15 cellular contexts compared by ENCODE assay signal in genomic region chr13:42035905-42036521, GRCh38. TPM values are rescaled to one million over a fixed set of nuclear protein-coding genes. Genes with fewer than 3 reads are reported as not detected.
A peak's percentile ranks its signal among the peaks of the same experiment; 100 is the strongest.
DNase-seq lines count a peak whose midpoint lies in the region; ATAC-seq, FAIRE-seq and TF ChIP-seq lines count a peak whose summit lies in the region.
"Had no signal": no experiment of that assay in that cellular context is flagged by ENCODE, and none has a peak within 500 bp of the region (broad histone marks: within the 10 kb centered on the region; RNA-seq: fewer than 3 reads in every experiment).

No MANE protein-coding gene starts in this region.

- no peak overlapping the region for H3K4ac ChIP-seq in mesenchymal stem cell (ENCODE audit: low read depth in 1 of 2, low read length in 2 of 2)

- DNase-seq in SK-N-SH (no peak), HEK293T (ENCODE audit: extremely low spot score) (no peak), GM12878 (ENCODE audit: low read depth, low spot score) (no peak), mesenchymal stem cell (no peak), COR-L47 (lab: John Stamatoyannopoulos, UW) (no peak), GDM1 (lab: John Stamatoyannopoulos, UW) (no peak)
- no peak for DNase-seq in activated T-cell treated with anti-CD3 and anti-CD28 coated beads, Interleukin-2, amount 50 U/mL, for 4 hours
- DNase-seq: CD8-positive, alpha-beta memory T cell; GOT3; H9; IMR-90; KG1 had no signal

- no peak overlapping the region for H3K14ac ChIP-seq in mesenchymal stem cell (ENCODE audit: low read length in 2 of 2)

- H3K27ac ChIP-seq in SK-N-SH (ENCODE audit: low read depth in 2 of 2, low read length in 1 of 2) (no peak overlapping the region), GM12878 (ENCODE audit: control insufficient read depth, insufficient read depth) (no peak overlapping the region), mesenchymal stem cell (ENCODE audit: low read length, poor library complexity, severe bottlenecking) (no peak overlapping the region)
- H3K27ac ChIP-seq: 22Rv1 had no signal

- CTCF ChIA-PET in SK-N-SH (lab: Yijun Ruan, JAX): interaction anchor here (1.0 kb wide), 1 partner anchor 229 kb away, joined by 3 read pairs; no protein-coding TSS in a partner anchor
- CTCF ChIA-PET in HEK293T (lab: Yijun Ruan, JAX): interaction anchor here (0.6 kb wide), 1 partner anchor 42 kb away, joined by 5 read pairs; no protein-coding TSS in a partner anchor
- CTCF ChIA-PET in GM12878 (lab: Yijun Ruan, JAX): interaction anchor here (0.9 to 1.3 kb wide), 3 partner anchors 13 to 368 kb away, joined by 3 read pairs; no protein-coding TSS in a partner anchor

- H2AFZ ChIP-seq in SK-N-SH (ENCODE audit: low read depth) (no peak overlapping the region), GM12878 (ENCODE audit: control insufficient read depth, low read depth, low read length) (no peak overlapping the region), mesenchymal stem cell (ENCODE audit: low read depth, low read length) (no peak overlapping the region)

- H3K4me3 Mint-ChIP-seq in activated T-cell treated with anti-CD3 and anti-CD28 coated beads, Interleukin-2, amount 50 U/mL, for 4 hours: no peak overlapping the region
- H3K4me3 Mint-ChIP-seq: CD14-positive monocyte; CD8-positive, alpha-beta memory T cell; H9 had no signal

- H3K4me2 ChIP-seq in SK-N-SH: no peak overlapping the region
- no peak overlapping the region for H3K4me2 ChIP-seq in GM12878 (ENCODE audit: control insufficient read depth, insufficient read depth)
- H3K4me2 ChIP-seq in mesenchymal stem cell (ENCODE audit: low read length, poor library complexity, severe bottlenecking): no peak overlapping the region

- intact Hi-C loops in GM12878 (cut with micrococcal nuclease; ENCODE audit: unreplicated experiment): no loop called here

- peaks cover 23% of the 10 kb centered on the region for H3F3A ChIP-seq in SK-N-SH (replicated peaks; ENCODE audit: insufficient read depth)

- POLR2A ChIA-PET in SK-N-SH (lab: Yijun Ruan, JAX) (no interaction called here), HEK293T (lab: Yijun Ruan, JAX) (no interaction called here), GM12878 (lab: Charles Lee) (no interaction called here)

- no peak overlapping the region for H2BK120ac ChIP-seq in mesenchymal stem cell (ENCODE audit: low read depth, low read length)

- no peak overlapping the region for H4K91ac ChIP-seq in mesenchymal stem cell (ENCODE audit: low read length)

- H3K4me3 ChIP-seq in SK-N-SH (ENCODE audit: low read depth in 2 of 2, low read length in 1 of 2) (no peak overlapping the region), GM12878 (no peak overlapping the region), mesenchymal stem cell (ENCODE audit: insufficient read depth in 1 of 2, low read depth in 1 of 2, low read length in 2 of 2) (no peak overlapping the region)

- H4K20me1 ChIP-seq in SK-N-SH (ENCODE audit: insufficient read depth) (no peaks in the 10 kb centered on the region), GM12878 (ENCODE audit: control insufficient read depth, insufficient read depth) (no peaks in the 10 kb centered on the region)

- no peak overlapping the region for H3K23ac ChIP-seq in mesenchymal stem cell (ENCODE audit: low read length in 2 of 2)

- no peaks in the 10 kb centered on the region for H3K27me3 Mint-ChIP-seq in activated T-cell treated with anti-CD3 and anti-CD28 coated beads, Interleukin-2, amount 50 U/mL, for 4 hours (ENCODE audit: low read depth)
- H3K27me3 Mint-ChIP-seq: CD8-positive, alpha-beta memory T cell had no signal

- H3K79me2 ChIP-seq in SK-N-SH (ENCODE audit: insufficient read depth): peaks cover under 1% of the 10 kb centered on the region; the same call in 1 of the 2 replicates
- H3K79me2 ChIP-seq in GM12878 (ENCODE audit: control insufficient read depth, insufficient read depth, low read length): peaks cover 2% of the 10 kb centered on the region

- no TSS peak for BruUV-seq in GM12878 (replicated peaks; lab: Mats Ljungman, UMichigan)

- peaks cover 9% of the 10 kb centered on the region for H3K4me1 Mint-ChIP-seq in activated T-cell treated with anti-CD3 and anti-CD28 coated beads, Interleukin-2, amount 50 U/mL, for 4 hours (ENCODE audit: low read depth)

- H3K36me3 Mint-ChIP-seq in activated T-cell treated with anti-CD3 and anti-CD28 coated beads, Interleukin-2, amount 50 U/mL, for 4 hours (ENCODE audit: insufficient read depth): no peaks in the 10 kb centered on the region

- H3K9me3 ChIP-seq in SK-N-SH (no peaks in the 10 kb centered on the region; the same call in 1 of the 2 replicates), GM12878 (replicated peaks; ENCODE audit: control insufficient read depth, insufficient read depth, low read length) (peaks cover 3% of the 10 kb centered on the region), mesenchymal stem cell (ENCODE audit: control insufficient read depth, low read length) (peaks cover 22% of the 10 kb centered on the region)

- SMC1A ChIA-PET in GM12878 (lab: Charles Lee; ENCODE audit: uncharacterized antibody, unreplicated experiment): no interaction called here

- no peaks in the 10 kb centered on the region for H3K79me1 ChIP-seq in mesenchymal stem cell (replicated peaks; ENCODE audit: low read length, poor library complexity, severe bottlenecking)

- no peak for ATAC-seq in SK-N-SH treated with all-trans-retinoic acid at 6 μM for 48 hours
- ATAC-seq in GM12878: no peak
- no peak for ATAC-seq in activated T-cell treated with anti-CD3 and anti-CD28 coated beads, Interleukin-2, amount 50 U/mL, for 4 hours

- no peak overlapping the region for H2BK12ac ChIP-seq in mesenchymal stem cell (ENCODE audit: low read length in 2 of 2)

- H3K4me1 ChIP-seq in SK-N-SH (ENCODE audit: control insufficient read depth in 1 of 2, insufficient read depth in 2 of 2, low read depth in 1 of 2, low read length in 1 of 2): no peaks in the 10 kb centered on the region; a peak in 1 of 4 replicates
- no peaks in the 10 kb centered on the region; the same call in 1 of the 2 replicates for H3K4me1 ChIP-seq in GM12878 (ENCODE audit: control insufficient read depth, insufficient read depth, low read length)
- peaks cover 2% of the 10 kb centered on the region for H3K4me1 ChIP-seq in mesenchymal stem cell (ENCODE audit: control insufficient read depth, insufficient read depth, low read depth, low read length)

- no peak for TF ChIP-seq POLR2A in GM12878 (IDR thresholded peaks at IDR 0.05; ENCODE audit: low read depth, low read length)

- H3K9me3 Mint-ChIP-seq in activated T-cell treated with anti-CD3 and anti-CD28 coated beads, Interleukin-2, amount 50 U/mL, for 4 hours: peaks cover 12% of the 10 kb centered on the region

- no peak overlapping the region for H2BK15ac ChIP-seq in mesenchymal stem cell (ENCODE audit: low read depth, poor library complexity, severe bottlenecking)

- H2AK5ac ChIP-seq in mesenchymal stem cell (ENCODE audit: low read length, severe bottlenecking): no peak overlapping the region

- TF ChIP-seq CTCF in SK-N-SH (IDR thresholded peaks at IDR 0.05) (no peak), GM12878 (IDR thresholded peaks at IDR 0.05 in 2 of 3, conservative IDR thresholded peaks at IDR 0.05 in 1 of 3; ENCODE audit: control insufficient read depth in 2 of 3, extremely low read depth in 1 of 3, insufficient read depth in 1 of 3, low read depth in 3 of 3, low read length in 3 of 3) (no peak)

- no peaks in the 10 kb centered on the region for H3K36me3 ChIP-seq in SK-N-SH (replicated peaks in 1 of 2; ENCODE audit: control insufficient read depth in 1 of 2, insufficient read depth in 2 of 2, low read length in 1 of 2)
- H3K36me3 ChIP-seq in GM12878 (ENCODE audit: control insufficient read depth in 2 of 2, insufficient read depth in 2 of 2, low read length in 1 of 2): no peaks in the 10 kb centered on the region
- no peaks in the 10 kb centered on the region for H3K36me3 ChIP-seq in mesenchymal stem cell (ENCODE audit: control insufficient read depth in 1 of 2, insufficient read depth in 2 of 2, low read depth in 1 of 2, low read length in 2 of 2)

- no peaks in the 10 kb centered on the region for H3K9me2 ChIP-seq in SK-N-SH

- H3K18ac ChIP-seq in mesenchymal stem cell (ENCODE audit: low read depth in 1 of 2, low read length in 2 of 2): no peak overlapping the region

- TF ChIP-seq RAD21 in SK-N-SH (IDR thresholded peaks at IDR 0.05; ENCODE audit: low read length) (no peak), GM12878 (IDR thresholded peaks at IDR 0.05; ENCODE audit: insufficient read depth, low read depth, low read length) (no peak)

- FAIRE-seq in GM12878 (lab: Jason Lieb, UNC): no peak

- no peak overlapping the region for H4K8ac ChIP-seq in mesenchymal stem cell (ENCODE audit: low read length)

- no peak for TF ChIP-seq EP300 in SK-N-SH (IDR thresholded peaks at IDR 0.05; ENCODE audit: borderline replicate concordance in 1 of 2, low read depth in 1 of 2, low read length in 1 of 2)
- no peak for TF ChIP-seq EP300 in GM12878 (IDR thresholded peaks at IDR 0.05; ENCODE audit: borderline replicate concordance in 1 of 2, control insufficient read depth in 1 of 2, low read depth in 2 of 2, low read length in 2 of 2)

- H3K27me3 ChIP-seq in SK-N-SH (ENCODE audit: insufficient read depth) (no peaks in the 10 kb centered on the region), GM12878 (replicated peaks in 1 of 2; ENCODE audit: control insufficient read depth in 2 of 2, insufficient read depth in 2 of 2, low read length in 1 of 2) (no peaks in the 10 kb centered on the region), mesenchymal stem cell (ENCODE audit: control insufficient read depth in 1 of 2, insufficient read depth in 1 of 2, low read length in 2 of 2) (no peaks in the 10 kb centered on the region)

- RAD21 ChIA-PET in GM12878 (lab: Charles Lee; ENCODE audit: unreplicated experiment): no interaction called here

- peak overlapping the region; percentile 31 for H2BK5ac ChIP-seq in mesenchymal stem cell (ENCODE audit: low read depth, low read length, poor library complexity, severe bottlenecking)

- H3K9ac ChIP-seq in SK-N-SH (no peak overlapping the region), GM12878 (ENCODE audit: control insufficient read depth, insufficient read depth, low read length) (no peak overlapping the region), mesenchymal stem cell (ENCODE audit: low read length) (no peak overlapping the region)

- in situ Hi-C loops in GM12878 (cut with MboI): no loop called here

RNA-seq across cellular contexts. Expression of gene DGKH, which starts 12.4 kb away (rescaled TPM):
- 2.5 and 3.2 TPM in 2 replicates for polyA plus RNA-seq in SK-N-SH (2012; rRNA removed)
- polyA plus RNA-seq in SK-N-SH (2012; cell fraction: cytosol; rRNA removed): 3.8 and 4.3 TPM in 2 replicates
- polyA plus RNA-seq in SK-N-SH (2012; cell fraction: nucleus; rRNA removed): 4.0 and 8.9 TPM in 2 replicates
- 129 and 133 TPM in 2 replicates for total RNA-seq in GM12878 (2013; cell fraction: nucleolus; rRNA removed)
- 12.5 and 13.5 TPM in 2 replicates for total RNA-seq in GM12878 (2014; rRNA removed)
- 14.6 and 16.1 TPM in 2 replicates for total RNA-seq in GM12878 (2014; rRNA removed; fragmentation: Illumina TruSeq; extraction: Trizol)
- total RNA-seq in GM12878 (2021): 14.6 and 15.2 TPM in 2 replicates
- polyA plus RNA-seq in GM12878 (2011; ENCODE audit: low read depth): 2.1 TPM
- polyA plus RNA-seq in GM12878 (2011; rRNA removed): 8.5 and 13.5 TPM in 2 replicates
- polyA plus RNA-seq in GM12878 (2011; cell fraction: cytosol; rRNA removed): 2.5 and 2.7 TPM in 2 replicates
- polyA plus RNA-seq in GM12878 (2011; cell fraction: nucleus; rRNA removed): 13.0 and 14.5 TPM in 2 replicates
- polyA plus RNA-seq in GM12878 (2012): 4.1 and 4.8 TPM in 2 replicates
- polyA plus RNA-seq in GM12878 (2014; fragmentation: Illumina TruSeq; extraction: Trizol): 11.3 and 13.6 TPM in 2 replicates
- polyA plus RNA-seq in GM12878 (2014; fragmentation: Nextera tagmentation; extraction: Ambion mirVana): 1 to 10 TPM; 1.3 to 2.1 TPM
- polyA plus RNA-seq in GM12878 (2014; rRNA removed): 5.4 and 6.1 TPM in 2 replicates
- 1 to 10 TPM; 3.3 to 4.7 TPM for polyA plus RNA-seq in GM12878 (2016; fragmentation: Nextera tagmentation; extraction: Ambion mirVana)
- polyA minus RNA-seq in GM12878 (2011; rRNA and poly(A)+ RNA removed): 33.8 and 44.9 TPM in 2 replicates
- polyA minus RNA-seq in GM12878 (2011; cell fraction: cytosol; rRNA and poly(A)+ RNA removed): 5.7 and 6.7 TPM in 2 replicates
- 20.7 and 37.2 TPM in 2 replicates for polyA minus RNA-seq in GM12878 (2011; cell fraction: nucleus; rRNA and poly(A)+ RNA removed)
- polyA plus RNA-seq in mesenchymal stem cell (2013, experiment 1 of 2): 3.5 TPM
- 3.9 TPM for polyA plus RNA-seq in mesenchymal stem cell (2013, experiment 2 of 2)
- total RNA-seq in activated T-cell treated with anti-CD3 and anti-CD28 coated beads, Interleukin-2, amount 50 U/mL, for 4 hours: 1 to 10 TPM; 5.1 to 5.7 (median 5.6) TPM
